ENCODE assay signal across 1 cellular context in genomic region chr17:82105882-82106696, GRCh38.
TF ChIP-seq lines count a peak whose summit lies in the region.

No MANE protein-coding gene starts in this region.

TF ChIP-seq in HepG2, 621 proteins besides CTCF, POLR2A, EP300 and RAD21 (continued from another document and continues in another):
- TF ChIP-seq SRSF9 (IDR thresholded peaks at IDR 0.05; ENCODE audit: borderline replicate concordance, insufficient read depth, low read depth, low read length, poor library complexity, severe bottlenecking) (no peak), PHF21A (CRISPR knock-in tag; IDR thresholded peaks at IDR 0.05) (peak; percentile 95), HOXA5 (CRISPR knock-in tag; IDR thresholded peaks at IDR 0.05) (peak; percentile 83), NFE2L2 (IDR thresholded peaks at IDR 0.05; ENCODE audit: low read length) (no peak), RCOR2 (CRISPR knock-in tag; IDR thresholded peaks at IDR 0.05) (0 out of 2 replicates have a peak, but pooled peaks have one; percentile 57), ZHX2 (IDR thresholded peaks at IDR 0.05; ENCODE audit: low read depth) (no peak), ZHX2 (CRISPR knock-in tag; IDR thresholded peaks at IDR 0.05; ENCODE audit: borderline replicate concordance) (peak; percentile 66; the same call in 1 of the 2 replicates), TCF12 (IDR thresholded peaks at IDR 0.05) (no peak), TCF12 (CRISPR knock-in tag; IDR thresholded peaks at IDR 0.05) (peak; percentile 60; the same call in 1 of the 2 replicates), ZNF3 (CRISPR knock-in tag; IDR thresholded peaks at IDR 0.05) (no peak), NR1H2 (CRISPR knock-in tag; IDR thresholded peaks at IDR 0.05; ENCODE audit: borderline replicate concordance, low read depth) (no peak), HOXA3 (CRISPR knock-in tag; IDR thresholded peaks at IDR 0.05) (peak; percentile 79; the same call in 1 of the 2 replicates), KDM1A (CRISPR knock-in tag; IDR thresholded peaks at IDR 0.05) (no peak), BRCA1 (CRISPR knock-in tag; IDR thresholded peaks at IDR 0.05) (no peak; the same call in 1 of the 2 replicates), ZNF530 (CRISPR knock-in tag; IDR thresholded peaks at IDR 0.05; ENCODE audit: low read depth) (no peak), GLI4 (CRISPR knock-in tag; IDR thresholded peaks at IDR 0.05; ENCODE audit: borderline replicate concordance) (peak; percentile 98), ZNF143 (CRISPR knock-in tag; IDR thresholded peaks at IDR 0.05) (peak; percentile 63), IRF9 (CRISPR knock-in tag; IDR thresholded peaks at IDR 0.05; ENCODE audit: borderline replicate concordance) (0 out of 2 replicates have a peak, but pooled peaks have one; percentile 23), ZNF761 (CRISPR knock-in tag; conservative IDR thresholded peaks at IDR 0.05) (peak; percentile 68), DBP (CRISPR knock-in tag; IDR thresholded peaks at IDR 0.05; ENCODE audit: not compliant biosample characterization) (peak; percentile 66), ZKSCAN8 (CRISPR knock-in tag; IDR thresholded peaks at IDR 0.05; ENCODE audit: borderline replicate concordance) (peak; percentile 81; the same call in 1 of the 2 replicates), CENPX (CRISPR knock-in tag; IDR thresholded peaks at IDR 0.05) (no peak), CSRNP2 (CRISPR knock-in tag; conservative IDR thresholded peaks at IDR 0.05; ENCODE audit: low read depth) (no peak), ZNF414 (CRISPR knock-in tag; IDR thresholded peaks at IDR 0.05) (peak; percentile 8; the same call in 1 of the 2 replicates), ERF (CRISPR knock-in tag; IDR thresholded peaks at IDR 0.05) (peak; percentile 91; the same call in 1 of the 2 replicates), RXRA (CRISPR knock-in tag; IDR thresholded peaks at IDR 0.05) (no peak; the same call in none of the 2 replicates), ZNF550 (CRISPR knock-in tag; IDR thresholded peaks at IDR 0.05; ENCODE audit: borderline replicate concordance) (no peak), ATF6 (CRISPR knock-in tag; conservative IDR thresholded peaks at IDR 0.05) (peak; percentile 79; the same call in 1 of the 2 replicates), ZNF784 (CRISPR knock-in tag; IDR thresholded peaks at IDR 0.05; ENCODE audit: borderline replicate concordance) (no peak), HHEX (CRISPR knock-in tag; IDR thresholded peaks at IDR 0.05) (no peak), RFX5 (IDR thresholded peaks at IDR 0.05; ENCODE audit: low read depth, low read length) (no peak), ZFP37 (CRISPR knock-in tag; IDR thresholded peaks at IDR 0.05; ENCODE audit: borderline replicate concordance) (peak; percentile 74; the same call in 1 of the 2 replicates), ZNF367 (CRISPR knock-in tag; IDR thresholded peaks at IDR 0.05; ENCODE audit: borderline replicate concordance) (no peak), ZBTB1 (CRISPR knock-in tag; IDR thresholded peaks at IDR 0.05; ENCODE audit: borderline replicate concordance) (no peak), ZNF7 (CRISPR knock-in tag; IDR thresholded peaks at IDR 0.05) (0 out of 2 replicates have a peak, but pooled peaks have one; percentile 11), KAT8 (CRISPR knock-in tag; IDR thresholded peaks at IDR 0.05) (peak; percentile 94), SOX6 (IDR thresholded peaks at IDR 0.05) (no peak), SOX6 (CRISPR knock-in tag; IDR thresholded peaks at IDR 0.05) (peak; percentile 61; the same call in 1 of the 2 replicates), ISL2 (CRISPR knock-in tag; IDR thresholded peaks at IDR 0.05) (peak; percentile 69; the same call in 1 of the 2 replicates), IRF2 (CRISPR knock-in tag; IDR thresholded peaks at IDR 0.05) (peak; percentile 93; the same call in 1 of the 2 replicates), ZNF446 (CRISPR knock-in tag; IDR thresholded peaks at IDR 0.05) (0 out of 2 replicates have a peak, but pooled peaks have one; percentile 57), ATM (IDR thresholded peaks at IDR 0.05; ENCODE audit: borderline replicate concordance) (no peak), ZNF747 (CRISPR knock-in tag; IDR thresholded peaks at IDR 0.05; ENCODE audit: borderline replicate concordance) (peak; percentile 80; the same call in 1 of the 2 replicates), PRDM4 (CRISPR knock-in tag; IDR thresholded peaks at IDR 0.05; ENCODE audit: borderline replicate concordance) (no peak), ELF1 (CRISPR knock-in tag; IDR thresholded peaks at IDR 0.05) (peak; percentile 83), MXI1 (IDR thresholded peaks at IDR 0.05; ENCODE audit: borderline replicate concordance, low read depth, low read length) (peak; percentile 76; the same call in 2 of the 3 replicates), U2AF1 (optimal IDR thresholded peaks at IDR 0.05; ENCODE audit: low read depth, low read length) (peak; percentile 67), ZNF225 (CRISPR knock-in tag; IDR thresholded peaks at IDR 0.05) (peak; percentile 72), FOSL1 (CRISPR knock-in tag; IDR thresholded peaks at IDR 0.05; ENCODE audit: borderline replicate concordance) (no peak), ZNF264 (CRISPR knock-in tag; IDR thresholded peaks at IDR 0.05) (no peak; the same call in 1 of the 2 replicates), AHR (CRISPR knock-in tag; IDR thresholded peaks at IDR 0.05) (peak; percentile 64), FOXJ3 (CRISPR knock-in tag; IDR thresholded peaks at IDR 0.05; ENCODE audit: borderline replicate concordance) (peak; percentile 75; the same call in 1 of the 2 replicates), ZNF563 (CRISPR knock-in tag; IDR thresholded peaks at IDR 0.05) (peak; percentile 18; the same call in 1 of the 2 replicates), ZEB1 (IDR thresholded peaks at IDR 0.05; ENCODE audit: insufficient replicate concordance, low read depth) (no peak), FOXA3 (CRISPR knock-in tag; IDR thresholded peaks at IDR 0.05) (peak; percentile 56; the same call in 1 of the 2 replicates), SP1 (IDR thresholded peaks at IDR 0.05) (no peak), SP1 (CRISPR knock-in tag; IDR thresholded peaks at IDR 0.05) (peak; percentile 82), ZNF678 (CRISPR knock-in tag; IDR thresholded peaks at IDR 0.05) (no peak)
